1 cellular context compared by ENCODE assay signal in genomic region chr16:89461834-89462385, GRCh38.
TF ChIP-seq lines count a peak whose summit lies in the region.

No MANE protein-coding gene starts in this region.

TF ChIP-seq in HepG2, 621 proteins besides CTCF, POLR2A, EP300 and RAD21:
- TF ChIP-seq HNRNPK (IDR thresholded peaks at IDR 0.05; ENCODE audit: low read depth, low read length, poor library complexity, severe bottlenecking) (peak; percentile 91), PCBP2 (optimal IDR thresholded peaks at IDR 0.05; ENCODE audit: low read depth, low read length, poor library complexity, severe bottlenecking) (peak; percentile 83), PCBP1 (IDR thresholded peaks at IDR 0.05; ENCODE audit: borderline replicate concordance, low read depth, low read length) (peak; percentile 67; the same call in 1 of the 2 replicates)
